Comparison of ENCODE assay signal across 8 cellular contexts in the genomic region with DNA sequence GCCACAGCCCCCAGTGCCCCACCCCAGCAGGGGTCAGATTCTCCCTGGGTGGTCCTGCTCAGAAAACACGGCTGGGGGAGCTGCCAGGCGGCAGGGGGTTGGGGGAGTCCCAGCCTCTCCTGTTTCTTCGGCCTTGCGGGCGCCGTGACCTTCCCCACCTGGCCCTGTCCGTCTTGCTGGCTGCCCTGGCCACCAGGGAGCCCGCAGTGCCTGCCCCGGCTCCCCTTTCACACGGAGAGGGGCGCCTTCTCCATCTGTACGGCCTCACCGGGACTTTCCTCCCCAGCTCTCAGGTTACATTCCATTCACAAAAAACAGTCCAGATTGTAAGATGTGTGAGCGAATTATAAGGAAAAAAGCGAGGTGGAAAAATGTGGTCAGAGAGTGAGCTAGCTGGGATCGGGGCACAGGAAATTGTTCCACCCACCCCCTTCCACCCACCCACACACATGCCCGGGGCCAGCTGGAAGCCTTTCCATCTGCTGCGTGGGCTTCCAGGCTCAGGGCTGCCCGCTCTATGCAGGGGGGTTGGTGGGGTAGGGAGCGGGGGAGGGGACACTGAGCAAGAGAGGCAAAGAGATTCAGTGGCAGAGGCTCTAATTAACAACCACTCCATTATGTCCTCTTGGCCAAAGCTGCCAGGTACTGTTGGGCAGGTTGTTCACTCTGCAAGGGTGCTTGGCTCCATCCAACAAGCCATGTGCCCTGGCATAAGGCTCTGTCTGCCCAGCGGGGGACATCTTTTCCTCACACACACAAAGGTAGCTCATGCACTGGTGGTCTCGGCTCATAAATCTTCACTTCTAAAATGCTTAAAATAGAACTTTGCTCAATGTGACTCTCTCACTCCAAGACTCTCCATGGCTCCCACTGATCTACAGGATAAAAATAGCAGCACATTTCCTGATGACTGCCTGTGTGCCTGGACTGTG. TPM values are rescaled to one million over a fixed set of nuclear protein-coding genes. Genes with fewer than 3 reads are reported as not detected.
DNase-seq lines count a peak whose midpoint lies in the region; ATAC-seq and TF ChIP-seq lines count a peak whose summit lies in the region.

No MANE protein-coding gene starts in this region.

- intact Hi-C loops in CD14-positive monocyte (cut with micrococcal nuclease), result no loop called here

- no peak for TF ChIP-seq CTCF in CD14-positive monocyte (IDR thresholded peaks at IDR 0.05)

- H3K4me3 Mint-ChIP-seq in activated T-helper 17 cell treated with anti-CD3 and anti-CD28 coated beads, Interleukin-2, amount 50 U/mL, for 72 hours, result no peak overlapping the region
- H3K4me3 Mint-ChIP-seq in CD14-positive monocyte, result peak overlapping the region in 1 of 2 donors; percentile 14

- peak; percentile 16 to 50 for DNase-seq in stimulated activated CD4-positive, alpha-beta T cell treated with anti-CD3 and anti-CD28 coated beads, Interleukin-12 subunit alpha, Interleukin-12 subunit beta, amount 100 ng/mL, for 24 hours (ENCODE audit: low read depth in 2 of 2)
- no peak for DNase-seq in stimulated activated CD4-positive, alpha-beta T cell treated with anti-CD3 and anti-CD28 coated beads, Interleukin-1b, Interleukin-23, amount 100 ng/mL, for 48 hours
- DNase-seq in iPS-NIHi7 (ENCODE audit: extremely low spot score) (peak; percentile 76), CD14-positive monocyte (ENCODE audit: low spot score) (no peak)
- peak; percentile 47 for DNase-seq in stimulated activated CD8-positive, alpha-beta memory T cell treated with anti-CD3 and anti-CD28 coated beads, Interleukin-4, amount 100 ng/mL, for 48 hours

- H3K27me3 Mint-ChIP-seq in activated T-helper 17 cell treated with anti-CD3 and anti-CD28 coated beads, Interleukin-2, amount 50 U/mL, for 72 hours, result no peaks in the 10 kb centered on the region
- H3K27me3 Mint-ChIP-seq in CD14-positive monocyte (ENCODE audit: low read depth in 3 of 3), result peaks cover 12 to 24% (median 17%) of the 10 kb centered on the region in 3 donors

- peak; percentile 31 for ATAC-seq in activated T-helper 17 cell treated with anti-CD3 and anti-CD28 coated beads, Interleukin-2, amount 50 U/mL, for 72 hours (replicated peaks)
- ATAC-seq in GM21717 (IDR thresholded peaks at IDR 0.05; ENCODE audit: unreplicated experiment) (no peak), HG02588 (IDR thresholded peaks at IDR 0.05; ENCODE audit: unreplicated experiment) (no peak)

- no peaks in the 10 kb centered on the region for H3K9me3 Mint-ChIP-seq in activated T-helper 17 cell treated with anti-CD3 and anti-CD28 coated beads, Interleukin-2, amount 50 U/mL, for 72 hours
- H3K9me3 Mint-ChIP-seq in CD14-positive monocyte, result no peaks in the 10 kb centered on the region

- H3K27ac Mint-ChIP-seq in activated T-helper 17 cell treated with anti-CD3 and anti-CD28 coated beads, Interleukin-2, amount 50 U/mL, for 72 hours, result peak overlapping the region; percentile 22
- H3K27ac Mint-ChIP-seq in CD14-positive monocyte, result peak overlapping the region in 1 of 7 donors; percentile 50

- no peaks in the 10 kb centered on the region for H3K36me3 Mint-ChIP-seq in activated T-helper 17 cell treated with anti-CD3 and anti-CD28 coated beads, Interleukin-2, amount 50 U/mL, for 72 hours (ENCODE audit: low read depth)
- H3K36me3 Mint-ChIP-seq in CD14-positive monocyte, result no peaks in the 10 kb centered on the region

- H3K4me1 Mint-ChIP-seq in activated T-helper 17 cell treated with anti-CD3 and anti-CD28 coated beads, Interleukin-2, amount 50 U/mL, for 72 hours, result peaks cover 9% of the 10 kb centered on the region
- no peaks in the 10 kb centered on the region for H3K4me1 Mint-ChIP-seq in CD14-positive monocyte

RNA-seq across cellular contexts. Expression of gene CIBAR2, which starts 14.7 kb away (rescaled TPM):
- total RNA-seq in activated T-helper 17 cell treated with anti-CD3 and anti-CD28 coated beads, Interleukin-2, amount 50 U/mL, for 72 hours, result under 1 TPM in 1 of 2 donors, not detected in 1; 0.34 TPM
- polyA plus RNA-seq in CD14-positive monocyte, result not detected

Comparison
In these comparisons a context has a peak if more than half of its experiments do, and no peak if none do; other contexts are left out.
1. DNase-seq: peak in stimulated activated CD4-positive, alpha-beta T cell treated with anti-CD3 and anti-CD28 coated beads, Interleukin-12 subunit alpha, Interleukin-12 subunit beta, amount 100 ng/mL, for 24 hours (2 of 2), iPS-NIHi7 (single experiment) and stimulated activated CD8-positive, alpha-beta memory T cell treated with anti-CD3 and anti-CD28 coated beads, Interleukin-4, amount 100 ng/mL, for 48 hours (single experiment); none in stimulated activated CD4-positive, alpha-beta T cell treated with anti-CD3 and anti-CD28 coated beads, Interleukin-1b, Interleukin-23, amount 100 ng/mL, for 48 hours (single experiment) and CD14-positive monocyte (single experiment).